Comparison of ENCODE assay signal across 1 cellular context in the genomic region with DNA sequence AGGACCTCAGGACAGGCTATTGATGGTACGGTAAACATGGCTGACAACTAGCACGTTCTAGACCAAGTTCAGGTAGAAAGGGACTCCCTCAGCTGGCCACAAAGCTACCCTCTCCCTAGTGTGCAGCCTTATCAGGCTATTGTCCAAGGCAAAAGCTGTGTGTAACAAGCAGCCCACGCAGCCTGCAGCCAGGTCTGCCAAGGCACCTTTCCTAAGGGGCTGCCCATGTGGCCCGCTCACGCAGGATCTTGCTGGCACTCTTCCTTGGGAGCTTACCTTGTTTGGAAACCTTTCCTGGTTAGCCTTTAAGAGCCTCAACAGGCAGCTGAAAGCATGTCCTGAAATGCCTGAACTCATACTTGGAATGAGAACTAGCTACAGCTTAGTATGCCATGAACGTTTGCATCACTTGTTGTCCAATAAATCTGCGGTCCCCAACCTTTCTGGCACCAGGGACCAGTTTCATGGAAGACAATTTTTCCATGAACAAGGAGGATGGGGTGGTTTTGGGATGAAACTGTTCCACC.
TF ChIP-seq lines count a peak whose summit lies in the region.

No MANE protein-coding gene starts in this region.

TF ChIP-seq in WTC11, 78 proteins besides CTCF, POLR2A, EP300 and RAD21 (continued from another document):
- TF ChIP-seq, protein P1, sequence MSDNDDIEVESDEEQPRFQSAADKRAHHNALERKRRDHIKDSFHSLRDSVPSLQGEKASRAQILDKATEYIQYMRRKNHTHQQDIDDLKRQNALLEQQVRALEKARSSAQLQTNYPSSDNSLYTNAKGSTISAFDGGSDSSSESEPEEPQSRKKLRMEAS (CRISPR knock-in tag; IDR thresholded peaks at IDR 0.05): no peak
- no peak for TF ChIP-seq ZNF317 (CRISPR knock-in tag; IDR thresholded peaks at IDR 0.05; ENCODE audit: borderline replicate concordance, low read depth)
